Comparison of ENCODE assay signal across 8 cellular contexts in the genomic region with DNA sequence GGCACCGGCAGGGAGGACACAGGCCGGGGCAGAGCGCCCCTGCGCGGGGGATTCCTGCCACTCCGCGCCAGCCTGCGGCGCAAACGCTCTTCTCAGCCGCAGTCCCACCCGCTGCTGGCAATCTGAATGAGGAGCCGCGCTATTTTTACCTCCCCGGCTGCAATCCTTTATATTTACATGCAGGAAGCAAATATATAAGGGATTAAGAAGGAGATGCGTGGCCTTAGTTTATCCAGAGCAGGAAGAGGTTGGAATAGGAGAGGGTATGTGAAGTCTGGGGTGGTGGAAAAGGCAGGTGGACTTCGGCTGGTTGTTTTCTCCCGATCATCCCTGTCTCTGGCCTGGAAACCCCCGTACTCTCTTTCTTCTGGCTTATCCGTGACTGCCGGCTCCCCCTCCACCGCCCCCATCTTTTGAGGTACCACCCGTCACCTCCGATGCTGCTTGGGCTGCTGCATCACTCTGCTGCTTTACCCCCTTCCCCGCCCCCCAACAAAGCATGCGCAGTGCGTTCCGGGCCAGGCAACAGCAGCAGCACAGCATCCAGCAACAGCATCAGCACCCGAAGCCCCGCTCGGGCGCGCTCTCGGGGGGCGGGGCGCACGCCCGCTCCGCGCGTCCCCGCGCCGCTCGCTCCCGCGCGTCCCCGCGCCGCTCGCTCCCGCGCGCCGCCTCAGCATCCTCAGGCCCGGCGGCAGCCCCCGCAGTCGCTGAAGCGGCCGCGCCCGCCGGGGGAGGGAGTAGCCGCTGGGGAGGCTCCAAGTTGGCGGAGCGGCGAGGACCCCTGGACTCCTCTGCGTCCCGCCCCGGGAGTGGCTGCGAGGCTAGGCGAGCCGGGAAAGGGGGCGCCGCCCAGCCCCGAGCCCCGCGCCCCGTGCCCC. TPM values are rescaled to one million over a fixed set of nuclear protein-coding genes. Genes with fewer than 3 reads are reported as not detected.
A peak's percentile ranks its signal among the peaks of the same experiment; 100 is the strongest.
DNase-seq lines count a peak whose midpoint lies in the region; ATAC-seq and TF ChIP-seq lines count a peak whose summit lies in the region.

A gene with protein sequence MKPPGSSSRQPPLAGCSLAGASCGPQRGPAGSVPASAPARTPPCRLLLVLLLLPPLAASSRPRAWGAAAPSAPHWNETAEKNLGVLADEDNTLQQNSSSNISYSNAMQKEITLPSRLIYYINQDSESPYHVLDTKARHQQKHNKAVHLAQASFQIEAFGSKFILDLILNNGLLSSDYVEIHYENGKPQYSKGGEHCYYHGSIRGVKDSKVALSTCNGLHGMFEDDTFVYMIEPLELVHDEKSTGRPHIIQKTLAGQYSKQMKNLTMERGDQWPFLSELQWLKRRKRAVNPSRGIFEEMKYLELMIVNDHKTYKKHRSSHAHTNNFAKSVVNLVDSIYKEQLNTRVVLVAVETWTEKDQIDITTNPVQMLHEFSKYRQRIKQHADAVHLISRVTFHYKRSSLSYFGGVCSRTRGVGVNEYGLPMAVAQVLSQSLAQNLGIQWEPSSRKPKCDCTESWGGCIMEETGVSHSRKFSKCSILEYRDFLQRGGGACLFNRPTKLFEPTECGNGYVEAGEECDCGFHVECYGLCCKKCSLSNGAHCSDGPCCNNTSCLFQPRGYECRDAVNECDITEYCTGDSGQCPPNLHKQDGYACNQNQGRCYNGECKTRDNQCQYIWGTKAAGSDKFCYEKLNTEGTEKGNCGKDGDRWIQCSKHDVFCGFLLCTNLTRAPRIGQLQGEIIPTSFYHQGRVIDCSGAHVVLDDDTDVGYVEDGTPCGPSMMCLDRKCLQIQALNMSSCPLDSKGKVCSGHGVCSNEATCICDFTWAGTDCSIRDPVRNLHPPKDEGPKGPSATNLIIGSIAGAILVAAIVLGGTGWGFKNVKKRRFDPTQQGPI (plus strand): TSS at position 679 of the 881 bp plus-strand sequence. CDS start 335 bp downstream, outside the sequence.

- no peaks in the 10 kb centered on the region for H3K9me3 Mint-ChIP-seq in activated naive CD8-positive, alpha-beta T cell (ENCODE audit: low read depth)
- H3K9me3 Mint-ChIP-seq in osteocyte (ENCODE audit: unreplicated experiment): no peaks in the 10 kb centered on the region

- H3K4me1 ChIP-seq in A673 (ENCODE audit: insufficient read depth, low read length, poor library complexity, severe bottlenecking) (no peaks in the 10 kb centered on the region), Panc1 (ENCODE audit: control insufficient read depth, insufficient read depth, low read length) (peaks cover 4% of the 10 kb centered on the region; the same call in 1 of the 2 replicates), vagina (peaks cover 8% of the 10 kb centered on the region)

- no peaks in the 10 kb centered on the region for H3K36me3 Mint-ChIP-seq in activated naive CD8-positive, alpha-beta T cell
- H3K36me3 Mint-ChIP-seq in osteocyte (ENCODE audit: unreplicated experiment): no peaks in the 10 kb centered on the region

- DNase-seq in A673 (ENCODE audit: low spot score) (peak; percentile 50), Panc1 (ENCODE audit: low read depth, low spot score) (no peak), Right ventricle myocardium inferior (ENCODE audit: missing footprints) (peak; percentile 74), osteocyte (ENCODE audit: extremely low spot score, unreplicated experiment) (peak; percentile 86), vagina (ENCODE audit: extremely low spot score in 2 of 2) (no peak)

- peak within 1 kb of the TSS; percentile 19 for H3K4me3 ChIP-seq in A673 (ENCODE audit: low read depth, low read length, poor library complexity, severe bottlenecking)
- H3K4me3 ChIP-seq in Panc1 (ENCODE audit: low read depth in 2 of 2, low read length in 2 of 2): peak within 1 kb of the TSS; percentile 37 to 41
- peak within 1 kb of the TSS; percentile 48 to 72 for H3K4me3 ChIP-seq in vagina

- TF ChIP-seq CTCF in A673 (conservative IDR thresholded peaks at IDR 0.05; ENCODE audit: low read depth, low read length) (peak; percentile 33; the same call in 1 of the 2 replicates), Panc1 (IDR thresholded peaks at IDR 0.05) (no peak), osteocyte (IDR thresholded peaks at IDR 0.05) (peak; percentile 55), vagina (IDR thresholded peaks at IDR 0.05) (no peak)

- H3K36me3 ChIP-seq in A673 (ENCODE audit: insufficient read depth, low read length, poor library complexity, severe bottlenecking): no peaks in the 10 kb centered on the region
- no peaks in the 10 kb centered on the region for H3K36me3 ChIP-seq in Panc1 (ENCODE audit: control insufficient read depth, insufficient read depth, low read length)
- H3K36me3 ChIP-seq in vagina: no peaks in the 10 kb centered on the region

- no peak for TF ChIP-seq POLR2A in vagina (IDR thresholded peaks at IDR 0.05)

- H3K4me1 Mint-ChIP-seq in activated naive CD8-positive, alpha-beta T cell (ENCODE audit: low read depth): peaks cover 13% of the 10 kb centered on the region
- H3K4me1 Mint-ChIP-seq in osteocyte (ENCODE audit: unreplicated experiment): peaks cover 13% of the 10 kb centered on the region

- CTCF ChIA-PET in A673 (lab: Charles Lee) (no interaction called here), Panc1 (lab: Charles Lee) (interaction anchor here (0.6 kb wide), 1 partner anchor 129 kb away, joined by 5 read pairs; no protein-coding TSS in a partner anchor)

- peak within 1 kb of the TSS; percentile 86 for H3K4me3 Mint-ChIP-seq in activated naive CD8-positive, alpha-beta T cell
- peak within 1 kb of the TSS; percentile 95 for H3K4me3 Mint-ChIP-seq in osteocyte (ENCODE audit: unreplicated experiment)

- intact Hi-C loops in A673 (cut with micrococcal nuclease; ENCODE audit: unreplicated experiment) (loop anchor here (5.0 kb wide), 1 partner anchor 281 kb away; no protein-coding TSS in a partner anchor), Panc1 (cut with micrococcal nuclease; ENCODE audit: unreplicated experiment) (no loop called here), Right ventricle myocardium inferior (cut with DNase I) (loop anchor here (5.0 kb wide), 4 partner anchors 39 to 281 kb away; no protein-coding TSS in a partner anchor), vagina (cut with DNase I) (no loop called here)

- POLR2A ChIA-PET in A673 (lab: Charles Lee; ENCODE audit: low non-redundant PET) (no interaction called here), Panc1 (lab: Charles Lee) (no interaction called here)

- in situ Hi-C loops in Panc1 (cut with HindIII; ENCODE audit: low pct_unique_long_range_greater_than_20kb, low sequenced_read_pairs): no loop called here

- H3K27me3 ChIP-seq in A673 (replicated peaks; ENCODE audit: insufficient read depth, low read depth, low read length, poor library complexity) (peaks cover 78% of the 10 kb centered on the region), Panc1 (ENCODE audit: control insufficient read depth, insufficient read depth, low read length) (peaks cover 51% of the 10 kb centered on the region), vagina (no peaks in the 10 kb centered on the region)

- H3K27ac ChIP-seq in A673 (ENCODE audit: low read depth, low read length, poor library complexity, severe bottlenecking) (no peak within 1 kb of the TSS), Panc1 (ENCODE audit: low read length) (no peak within 1 kb of the TSS), vagina (peak within 1 kb of the TSS; percentile 47)

- ATAC-seq in GM18517 (IDR thresholded peaks at IDR 0.05; ENCODE audit: unreplicated experiment): peak; percentile 57
- peak; percentile 50 for ATAC-seq in HG03354 (IDR thresholded peaks at IDR 0.05; ENCODE audit: poor library complexity, severe bottlenecking, unreplicated experiment)
- peak; percentile 82 for ATAC-seq in Panc1
- ATAC-seq in Right ventricle myocardium inferior: peak; percentile 83

- peaks cover 53% of the 10 kb centered on the region for H3K27me3 Mint-ChIP-seq in activated naive CD8-positive, alpha-beta T cell
- peaks cover 7% of the 10 kb centered on the region for H3K27me3 Mint-ChIP-seq in osteocyte (ENCODE audit: unreplicated experiment)

- H3K9me3 ChIP-seq in A673 (ENCODE audit: low read depth, low read length, poor library complexity, severe bottlenecking) (no peaks in the 10 kb centered on the region), Panc1 (ENCODE audit: control insufficient read depth, insufficient read depth, low read depth, low read length) (no peaks in the 10 kb centered on the region), vagina (no peaks in the 10 kb centered on the region)

- BruUV-seq in A673 (replicated peaks; lab: Mats Ljungman, UMichigan) (no TSS peak), Panc1 (replicated peaks; lab: Mats Ljungman, UMichigan) (no TSS peak)

- H3K27ac Mint-ChIP-seq in activated naive CD8-positive, alpha-beta T cell: no peak within 1 kb of the TSS
- H3K27ac Mint-ChIP-seq in osteocyte (ENCODE audit: unreplicated experiment): peak within 1 kb of the TSS; percentile 51

RNA-seq across cellular contexts. Expression of the gene that starts here (rescaled TPM):
- total RNA-seq in A673 (2021): 0.21 and 0.44 TPM in 2 replicates
- total RNA-seq in Panc1 (2021; ENCODE audit: unreplicated experiment): 0.18 TPM
- 0.51 TPM for polyA plus RNA-seq in Panc1 (2012; ENCODE audit: insufficient read length)
- total RNA-seq in Right ventricle myocardium inferior: 69.1 TPM
- 10.4 and 11.4 TPM in 2 replicates for total RNA-seq in osteocyte
- total RNA-seq in vagina: 5.2 TPM

Comparison
In these comparisons a context has a peak if more than half of its experiments do, and no peak if none do; other contexts are left out.
1. Peak in DNase-seq and H3K4me3 ChIP-seq in A673; RNA of the gene not detected or under 1 TPM.
2. Peak in ATAC-seq and H3K4me3 ChIP-seq in Panc1; RNA of the gene not detected or under 1 TPM.
3. DNase-seq: peak in Right ventricle myocardium inferior (single experiment) and osteocyte (single experiment); none in Panc1 (single experiment) and vagina (0 of 2).
4. CTCF ChIP-seq: peak in A673 (single experiment) and osteocyte (single experiment); none in Panc1 (single experiment) and vagina (0 of 3).
5. intact Hi-C loops: an anchor here in A673 (5.0 kb wide) and Right ventricle myocardium inferior (5.0 kb wide); none called in Panc1 and vagina.
6. Peak in every context shown above with its lines, with median percentiles within 50 percentile points of each other: H3K4me3 ChIP-seq and ATAC-seq.